In genomic region chr20:4949833-4950178, GRCh38 we compare ENCODE assay signal across 8 cellular contexts. TPM values are rescaled to one million over a fixed set of nuclear protein-coding genes. Genes with fewer than 3 reads are reported as not detected.
DNase-seq lines count a peak whose midpoint lies in the region; ATAC-seq and TF ChIP-seq lines count a peak whose summit lies in the region.

No MANE protein-coding gene starts in this region.

- no peak for TF ChIP-seq CTCF in CD8-positive, alpha-beta T cell (IDR thresholded peaks at IDR 0.05)
- TF ChIP-seq CTCF in sigmoid colon (IDR thresholded peaks at IDR 0.05) = peak; percentile 22 to 76 (median 42)

- no peak overlapping the region for H3K27ac Mint-ChIP-seq in CD8-positive, alpha-beta T cell

- 19 to 49% methylated on average over 6 of the region's 6 CpGs for WGBS in sigmoid colon, 2 donors

- TF ChIP-seq EP300 in sigmoid colon (IDR thresholded peaks at IDR 0.05) = no peak

- no peaks in the 10 kb centered on the region for H3K9me3 ChIP-seq in CD8-positive, alpha-beta T cell (ENCODE audit: low read length)
- no peaks in the 10 kb centered on the region for H3K9me3 ChIP-seq in sigmoid colon

- H3K4me1 ChIP-seq in CD8-positive, alpha-beta T cell (ENCODE audit: insufficient read depth, low read length) = no peaks in the 10 kb centered on the region
- peaks cover 0 to 41% (median 32%) of the 10 kb centered on the region in 4 donors for H3K4me1 ChIP-seq in sigmoid colon

- POLR2A ChIA-PET in CD8-positive, alpha-beta T cell (lab: Charles Lee) = interaction anchor here (0.6 kb wide), 1 partner anchor 138 kb away, joined by 5 read pairs; no protein-coding TSS in a partner anchor

- no peaks in the 10 kb centered on the region for H3K27me3 ChIP-seq in CD8-positive, alpha-beta T cell (ENCODE audit: insufficient read depth, low read length)
- H3K27me3 ChIP-seq in sigmoid colon = no peaks in the 10 kb centered on the region

- no peaks in the 10 kb centered on the region for H3K27me3 Mint-ChIP-seq in CD8-positive, alpha-beta T cell (ENCODE audit: low read depth)

- H3K36me3 Mint-ChIP-seq in CD8-positive, alpha-beta T cell = peaks cover 43% of the 10 kb centered on the region

- peak overlapping the region; percentile 13 for H3K4me3 Mint-ChIP-seq in CD8-positive, alpha-beta T cell

- peaks cover 17% of the 10 kb centered on the region for H3K4me1 Mint-ChIP-seq in CD8-positive, alpha-beta T cell (ENCODE audit: low read depth)

- H3K4me3 ChIP-seq in CD8-positive, alpha-beta T cell (ENCODE audit: low read depth, low read length) = no peak overlapping the region
- H3K4me3 ChIP-seq in sigmoid colon = no peak overlapping the region

- TF ChIP-seq POLR2A in sigmoid colon (IDR thresholded peaks at IDR 0.05) = no peak

- intact Hi-C loops in CD8-positive, alpha-beta T cell (cut with DNase I, micrococcal nuclease) = loop anchor here in 1 of 2 experiments (5.0 kb wide), 1 partner anchor 1388 kb away; no protein-coding TSS in a partner anchor
- intact Hi-C loops in Right ventricle myocardium superior (cut with DNase I) = no loop called here
- intact Hi-C loops in sigmoid colon (cut with DNase I) = no loop called here

- H3K9me3 Mint-ChIP-seq in CD8-positive, alpha-beta T cell = no peaks in the 10 kb centered on the region

- CTCF ChIA-PET in CD8-positive, alpha-beta T cell (lab: Charles Lee) = interaction anchor here (0.6 to 1.6 kb wide), 7 partner anchors 9 to 168 kb away, joined by 3 to 5 read pairs (median 4); no protein-coding TSS in a partner anchor

- H3K36me3 ChIP-seq in CD8-positive, alpha-beta T cell (ENCODE audit: insufficient read depth, low read length) = no peaks in the 10 kb centered on the region
- peaks cover 0 to 3% (median 0%) of the 10 kb centered on the region in 4 donors for H3K36me3 ChIP-seq in sigmoid colon

- no peak overlapping the region for H3K27ac ChIP-seq in CD8-positive, alpha-beta T cell (ENCODE audit: low read depth, low read length)
- peak overlapping the region in 2 of 4 donors; percentile 72 to 76 for H3K27ac ChIP-seq in sigmoid colon

- no peak for ATAC-seq in CD8-positive, alpha-beta T cell
- ATAC-seq in GM19023 (IDR thresholded peaks at IDR 0.05; ENCODE audit: unreplicated experiment) (peak; percentile 67), Right ventricle myocardium superior (ENCODE audit: poor library complexity) (peak; percentile 71)

- peak in 1 of 7 experiments; percentile 11 for DNase-seq in CD8-positive, alpha-beta T cell
- peak; percentile 34 for DNase-seq in M059J (ENCODE audit: low read depth)
- DNase-seq in activated effector memory CD4-positive, alpha-beta T cell treated with Interleukin-2 at 50 U/mL for 16 hours = peak; percentile 1
- DNase-seq in Right ventricle myocardium superior = no peak
- DNase-seq in sigmoid colon = no peak
- no peak for DNase-seq in NCI-H345 treated with DMSO at 0.1 percent for 48 hours (lab: John Stamatoyannopoulos, UW; ENCODE audit: unreplicated experiment)
- no peak for DNase-seq in SHP77 treated with DMSO at 0.1 percent for 48 hours (lab: John Stamatoyannopoulos, UW)

RNA-seq across cellular contexts. Expression of gene SLC23A2, which starts 51.5 kb away (rescaled TPM):
- 10 to 100 TPM; 21.1 to 22.0 TPM for total RNA-seq in CD8-positive, alpha-beta T cell
- total RNA-seq in M059J (2014; rRNA removed; shearing (Covaris generic)) = 13.1 and 19.7 TPM in 2 replicates
- total RNA-seq in Right ventricle myocardium superior = 5.5 TPM
- total RNA-seq in sigmoid colon = 10 to 100 TPM; 10.9 to 15.2 (median 12.9) TPM
- 1 to 10 TPM in 2 of 3 donors, under 1 TPM in 1; 0.60 to 6.1 (median 1.4) TPM for polyA plus RNA-seq in sigmoid colon

Comparison
In these comparisons a context has a peak if more than half of its experiments do, and no peak if none do; other contexts are left out.
1. DNase-seq: peak in M059J (single experiment) and activated effector memory CD4-positive, alpha-beta T cell treated with Interleukin-2 at 50 U/mL for 16 hours (single experiment); none in Right ventricle myocardium superior (single experiment), sigmoid colon (single experiment), NCI-H345 treated with DMSO at 0.1 percent for 48 hours (single experiment) and SHP77 treated with DMSO at 0.1 percent for 48 hours (single experiment).